Comparison of ENCODE assay signal across 26 cellular contexts in the genomic region with DNA sequence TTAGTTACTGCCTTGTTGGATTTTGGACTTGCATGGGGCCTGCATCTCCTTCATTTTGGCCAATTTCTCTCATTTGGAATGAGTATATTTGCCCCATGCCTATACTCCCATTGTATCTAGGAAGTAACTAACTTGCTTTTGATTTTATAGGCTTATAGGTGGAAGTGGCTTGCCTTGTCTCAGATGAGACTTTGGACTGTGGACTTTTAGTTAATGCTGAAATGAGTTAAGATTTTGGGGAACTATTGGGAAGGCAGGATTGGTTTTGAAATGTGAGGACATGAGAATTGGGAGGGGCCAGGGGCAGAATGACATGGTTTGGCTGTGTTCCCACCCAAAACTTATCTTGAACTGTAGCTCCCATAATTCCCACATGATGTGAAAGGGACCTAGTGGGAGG.
"Had no signal": no experiment of that assay in that cellular context is flagged by ENCODE, and none has a peak within 500 bp of the region (broad histone marks: within the 10 kb centered on the region; RNA-seq: fewer than 3 reads in every experiment).

No MANE protein-coding gene starts in this region.

- H3K4me3 ChIP-seq: stomach, suprapubic skin, testis, thoracic aorta, thyroid gland, tibial artery, tibial nerve, transverse colon, upper lobe of left lung, upper lobe of right lung, uterus, vagina had no signal

- H3K27ac ChIP-seq: stomach, suprapubic skin, testis, thoracic aorta, thyroid gland, tibial artery, tibial nerve, transverse colon, upper lobe of left lung, upper lobe of right lung, uterus, vagina had no signal

- H3K27me3 ChIP-seq: stomach, suprapubic skin, testis, thyroid gland, tibial artery, tibial nerve, transverse colon, upper lobe of left lung, upper lobe of right lung, uterus, vagina had no signal

- H3K4me1 ChIP-seq: stomach, testis, thyroid gland, tibial artery, tibial nerve, transverse colon, upper lobe of left lung, upper lobe of right lung, uterus, vagina had no signal

- DNase-seq: stimulated activated CD4-positive, alpha-beta T cell treated with anti-CD3 and anti-CD28 coated beads, Interleukin-2, amount 100 ng/mL, for 48 hours; stimulated activated CD4-positive, alpha-beta T cell treated with anti-CD3 and anti-CD28 coated beads, Interleukin-4, amount 100 ng/mL, for 1 hour; stimulated activated CD4-positive, alpha-beta T cell treated with anti-CD3 and anti-CD28 coated beads, Interleukin-4, amount 100 ng/mL, for 24 hours; stimulated activated CD4-positive, alpha-beta T cell treated with anti-CD3 and anti-CD28 coated beads, Interleukin-4, amount 100 ng/mL, for 4 hours; stimulated activated CD8-positive, alpha-beta memory T cell treated with anti-CD3 and anti-CD28 coated beads, Interleukin-4, amount 100 ng/mL, for 48 hours; stimulated activated naive B cell treated with anti-CD40 and anti-IgM and Interleukin-4, amounts not matched to agents 10 μg/mL and 1 μg/mL and 100 μg/mL, for 72 hours; stimulated activated naive CD4-positive, alpha-beta T cell; stimulated activated naive CD4-positive, alpha-beta T cell treated with Interleukin-2 at 50 U/mL for 16 hours; stimulated activated naive CD8-positive, alpha-beta T cell treated with anti-CD3 and anti-CD28 coated beads, Interleukin-15, amount 100 ng/mL, for 72 hours; stimulated activated naive CD8-positive, alpha-beta T cell treated with anti-CD3 and anti-CD28 coated beads, Interleukin-15, Interleukin-2, amounts not matched to agents 100 U/mL and 50 U/mL, for 24 hours; stomach; substantia nigra; testis; thyroid gland; tibial artery; transverse colon; trophoblast cell; upper lobe of left lung; upper lobe of right lung; uterus had no signal

- H3K36me3 ChIP-seq: stomach, suprapubic skin, thoracic aorta, thyroid gland, tibial artery, tibial nerve, transverse colon, upper lobe of left lung, upper lobe of right lung, uterus, vagina had no signal

- ATAC-seq: stimulated activated effector memory CD8-positive, alpha-beta T cell treated with anti-CD3 and anti-CD28 coated beads, Interleukin-12 subunit alpha, Interleukin-12 subunit beta, amount 100 ng/mL, for 72 hours; stimulated activated memory B cell treated with anti-CD40 and anti-IgM and Interleukin-4, amounts not matched to agents 10 μg/mL and 1 μg/mL and 100 μg/mL, for 72 hours; stimulated activated naive B cell treated with anti-CD40 and anti-IgM and Interleukin-4, amounts not matched to agents 10 μg/mL and 1 μg/mL and 100 μg/mL, for 72 hours; stimulated activated naive CD8-positive, alpha-beta T cell treated with anti-CD3 and anti-CD28 coated beads, Interleukin-15, amount 100 ng/mL, for 72 hours; stimulated activated naive CD8-positive, alpha-beta T cell treated with anti-CD3 and anti-CD28 coated beads, Interleukin-15, Interleukin-2, amounts not matched to agents 100 U/mL and 50 U/mL, for 24 hours; upper lobe of right lung had no signal

- H3K9me3 ChIP-seq: suprapubic skin, testis, thoracic aorta, thyroid gland, tibial artery, tibial nerve, transverse colon, upper lobe of left lung, upper lobe of right lung, uterus, vagina had no signal
